In the genomic region with DNA sequence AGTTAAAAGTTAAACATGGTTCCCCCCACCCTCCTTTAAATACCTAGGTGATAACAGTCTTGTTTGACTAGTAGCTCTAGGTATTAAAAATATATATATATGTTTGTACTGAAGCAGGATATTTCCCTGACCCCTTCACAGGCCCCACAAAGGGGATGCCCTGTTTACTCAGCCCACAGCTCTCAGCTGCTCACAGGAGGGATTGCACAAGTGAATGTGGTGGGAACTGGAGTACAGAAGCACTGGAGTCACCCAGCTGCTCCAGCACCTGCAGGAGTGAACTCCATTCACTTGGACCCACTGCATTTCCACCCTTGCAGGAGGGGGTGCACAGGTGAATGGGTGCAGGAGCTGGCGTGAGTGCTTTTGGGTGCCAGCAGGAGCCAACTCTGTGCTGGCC, we compare ENCODE assay signal across 22 cellular contexts.
"Had no signal": no experiment of that assay in that cellular context is flagged by ENCODE, and none has a peak within 500 bp of the region (broad histone marks: within the 10 kb centered on the region; RNA-seq: fewer than 3 reads in every experiment).

No MANE protein-coding gene starts in this region.

- H3K27me3 ChIP-seq: MG63, SJSA1 had no signal

- H3K4me2 ChIP-seq: SK-N-SH had no signal

- H3K4me3 ChIP-seq: MG63, SJSA1 had no signal

- H3K27ac ChIP-seq: SJSA1 had no signal

- H3K9ac ChIP-seq: SK-N-SH had no signal

- H3K36me3 ChIP-seq: MG63, SJSA1 had no signal

- DNase-seq: activated CD4-positive, alpha-beta T cell treated with anti-CD3 and anti-CD28 coated beads, Interleukin-2, amount 10 ng/mL, durations not matched to agents 24 days and 14 days; activated CD4-positive, alpha-beta T cell treated with anti-CD3 and anti-CD28 coated beads, Interleukin-2, amount 50 U/mL, for 4 hours; activated CD8-positive, alpha-beta T cell treated with anti-CD3 and anti-CD28 coated beads, Interleukin-2, amount 10 ng/mL, durations not matched to agents 7 days and 5 days; activated naive CD4-positive, alpha-beta T cell treated with anti-CD3 and anti-CD28 coated beads, Interleukin-2, amount 10 ng/mL, durations not matched to agents 7 days and 5 days; activated naive CD8-positive, alpha-beta T cell treated with anti-CD3 and anti-CD28 coated beads, Interleukin-2, amount 50 U/mL, for 24 hours; activated T-cell treated with anti-CD3 and anti-CD28 coated beads, Interleukin-2, amount 50 U/mL, for 24 hours; anterior cingulate cortex; central memory CD4-positive, alpha-beta T cell; Kasumi-1; KG1; MG63; MV-4-11; NCI-H1092; NCI-H1436 treated with DMSO at 0.1 percent for 48 hours; NCI-H1694 treated with DMSO at 0.1 percent for 48 hours; NCI-H2029; NCI-H2171 treated with DMSO at 0.1 percent for 48 hours; NCI-H2227 treated with DMSO at 0.1 percent for 48 hours; NCI-H446; NCI-H524 treated with DMSO at 0.1 percent for 48 hours; SK-N-SH had no signal

- H3K9me3 ChIP-seq: MG63, SJSA1, SK-N-SH had no signal
